ENCODE assay signal across 8 cellular contexts in the genomic region with DNA sequence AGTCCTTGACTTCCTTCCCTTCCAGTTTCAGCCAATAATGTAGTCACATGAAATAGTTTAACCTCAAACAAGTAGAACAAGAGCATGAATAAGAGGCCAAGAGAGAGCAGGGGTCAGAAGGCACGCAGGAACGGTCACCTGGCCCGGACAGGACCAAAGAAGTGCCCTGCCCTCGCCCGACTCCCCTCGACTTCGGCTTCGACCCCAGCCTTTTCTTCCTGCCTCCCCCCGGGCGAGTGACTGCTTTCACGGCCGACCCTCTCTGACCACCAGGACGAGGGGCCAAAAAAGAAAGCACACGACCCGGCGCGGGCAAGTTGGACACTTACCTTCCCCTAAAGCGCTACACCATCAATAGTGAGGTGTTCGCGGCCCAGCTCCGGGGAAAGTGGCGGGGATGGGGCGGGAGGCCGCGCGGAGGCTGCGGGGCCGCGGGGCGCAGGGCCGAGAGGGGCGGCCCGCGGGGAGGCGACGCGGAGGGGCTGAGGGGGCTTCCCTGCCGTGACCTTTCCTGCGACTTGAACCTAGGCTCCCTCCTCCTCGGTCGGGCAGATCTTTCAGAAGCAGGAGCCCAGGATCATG. TPM values are rescaled to one million over a fixed set of nuclear protein-coding genes. Genes with fewer than 3 reads are reported as not detected.
DNase-seq lines count a peak whose midpoint lies in the region; ATAC-seq and TF ChIP-seq lines count a peak whose summit lies in the region.

No MANE protein-coding gene starts in this region.

- H3K4me1 ChIP-seq in CD8-positive, alpha-beta memory T cell (ENCODE audit: insufficient read depth, low read length) = peaks cover 24% of the 10 kb centered on the region
- H3K4me1 ChIP-seq in PC-3 (ENCODE audit: insufficient read depth, low read length) = peaks cover 49% of the 10 kb centered on the region
- H3K4me1 ChIP-seq in right cardiac atrium (ENCODE audit: control insufficient read depth, insufficient read depth, low read length) = peaks cover 3% of the 10 kb centered on the region

- CTCF ChIA-PET in CD8-positive, alpha-beta memory T cell (lab: Charles Lee) = interaction anchor here (1.5 kb wide), 1 partner anchor 32 kb away, joined by 10 read pairs; no protein-coding TSS in a partner anchor
- CTCF ChIA-PET in PC-3 (lab: Charles Lee) = no interaction called here

- peak overlapping the region; percentile 93 for H3K27ac ChIP-seq in CD8-positive, alpha-beta memory T cell (ENCODE audit: low read depth, low read length)
- H3K27ac ChIP-seq in PC-3 (ENCODE audit: low read length) (peak overlapping the region; percentile 74), right cardiac atrium (ENCODE audit: low read length) (peak overlapping the region; percentile 87)

- WGBS in right cardiac atrium = under 1% methylated on average over 41 of the region's 41 CpGs

- no peaks in the 10 kb centered on the region for H3K36me3 ChIP-seq in CD8-positive, alpha-beta memory T cell (ENCODE audit: insufficient read depth, low read length)
- H3K36me3 ChIP-seq in PC-3 (ENCODE audit: low read depth, low read length) = no peaks in the 10 kb centered on the region

- POLR2A ChIA-PET in CD8-positive, alpha-beta memory T cell (lab: Charles Lee) = interaction anchor here (0.6 to 1.0 kb wide), 6 partner anchors 11 to 896 kb away, joined by 5 to 13 read pairs (median 6); a partner anchor contains a TSS
- POLR2A ChIA-PET in PC-3 (lab: Charles Lee; ENCODE audit: unreplicated experiment) = interaction anchor here (0.6 kb wide), 1 partner anchor 9 kb away, joined by 3 read pairs; no protein-coding TSS in a partner anchor

- no TSS peak for BruUV-seq in PC-3 (replicated peaks; lab: Mats Ljungman, UMichigan)

- peak overlapping the region; percentile 94 for H3K9ac ChIP-seq in PC-3 (ENCODE audit: low read length)

- no peak for TF ChIP-seq CTCF in PC-3 (conservative IDR thresholded peaks at IDR 0.05; ENCODE audit: low read depth, low read length)

- peak; percentile 2 to 50 (median 12) for DNase-seq in CD8-positive, alpha-beta memory T cell
- peak; percentile 17 for DNase-seq in PC-3
- peak; percentile 1 for DNase-seq in activated naive CD8-positive, alpha-beta T cell treated with anti-CD3 and anti-CD28 coated beads, Interleukin-2, amount 50 U/mL, for 16 hours (ENCODE audit: low read depth, low spot score)
- DNase-seq in right cardiac atrium = peak; percentile 17 to 64 (median 60)
- peak; percentile 54 for DNase-seq in retina
- DNase-seq in occipital lobe (lab: John Stamatoyannopoulos, UW) = no peak
- DNase-seq in COR-L47 (lab: John Stamatoyannopoulos, UW) = no peak

- peak overlapping the region; percentile 80 for H3K4me3 ChIP-seq in CD8-positive, alpha-beta memory T cell (ENCODE audit: low read length)
- peak overlapping the region; percentile 96 for H3K4me3 ChIP-seq in PC-3 (ENCODE audit: low read length)
- peak overlapping the region; percentile 82 for H3K4me3 ChIP-seq in right cardiac atrium (ENCODE audit: low read length)

- peaks cover 55% of the 10 kb centered on the region for H3K79me2 ChIP-seq in PC-3 (ENCODE audit: low read length)

- no peaks in the 10 kb centered on the region for H3K9me2 ChIP-seq in PC-3 (replicated peaks; ENCODE audit: low read length)

- H3F3A ChIP-seq in PC-3 (ENCODE audit: low read length, unreplicated experiment) = peaks cover 10% of the 10 kb centered on the region

- peaks cover 6 to 8% of the 10 kb centered on the region in 2 donors for H3K27me3 Mint-ChIP-seq in CD8-positive, alpha-beta memory T cell

- H3K4me3 Mint-ChIP-seq in CD8-positive, alpha-beta memory T cell = peak overlapping the region; percentile 86 to 98 (median 91)

- no peaks in the 10 kb centered on the region for H3K9me3 ChIP-seq in CD8-positive, alpha-beta memory T cell (ENCODE audit: low read length)
- no peaks in the 10 kb centered on the region for H3K9me3 ChIP-seq in PC-3 (ENCODE audit: low read length)
- H3K9me3 ChIP-seq in right cardiac atrium (ENCODE audit: control insufficient read depth, low read length) = no peaks in the 10 kb centered on the region

- peaks cover 37 to 49% (median 48%) of the 10 kb centered on the region in 3 donors for H3K4me1 Mint-ChIP-seq in CD8-positive, alpha-beta memory T cell

- intact Hi-C loops in PC-3 (cut with micrococcal nuclease) = loop anchor here (2.0 kb wide), 1 partner anchor 76 kb away; no protein-coding TSS in a partner anchor
- intact Hi-C loops in right cardiac atrium (cut with DNase I) = no loop called here

- H4K20me1 ChIP-seq in PC-3 (ENCODE audit: low read length) = no peaks in the 10 kb centered on the region

- peak; percentile 32 for ATAC-seq in GM21515 (IDR thresholded peaks at IDR 0.05; ENCODE audit: unreplicated experiment)
- ATAC-seq in PC-3 = peak; percentile 32
- peak; percentile 36 to 45 for ATAC-seq in right cardiac atrium

- H3K36me3 Mint-ChIP-seq in CD8-positive, alpha-beta memory T cell = peaks cover 0 to 10% (median 0%) of the 10 kb centered on the region in 3 donors

- H3K27me3 ChIP-seq in CD8-positive, alpha-beta memory T cell (ENCODE audit: insufficient read depth, low read length, poor library complexity, severe bottlenecking) = no peaks in the 10 kb centered on the region
- H3K27me3 ChIP-seq in PC-3 (ENCODE audit: low read length) (no peaks in the 10 kb centered on the region), right cardiac atrium (ENCODE audit: control insufficient read depth, insufficient read depth) (no peaks in the 10 kb centered on the region)

- peak overlapping the region; percentile 76 for H2AFZ ChIP-seq in PC-3 (ENCODE audit: low read length)

- H3K27ac Mint-ChIP-seq in CD8-positive, alpha-beta memory T cell = peak overlapping the region; percentile 89 to 100 (median 97)

- H3K4me2 ChIP-seq in PC-3 (ENCODE audit: low read length) = peak overlapping the region; percentile 90

- H3K9me3 Mint-ChIP-seq in CD8-positive, alpha-beta memory T cell = no peaks in the 10 kb centered on the region

RNA-seq across cellular contexts. Expression of a gene that starts 0.5 kb away (rescaled TPM):
- total RNA-seq in CD8-positive, alpha-beta memory T cell = 10 to 100 TPM; 37.9 to 39.2 TPM
- 10.9 TPM for polyA plus RNA-seq in CD8-positive, alpha-beta memory T cell
- total RNA-seq in PC-3 (2014; rRNA removed) (24.2 and 45.2 TPM in 2 replicates), right cardiac atrium (100 to 1,000 TPM; 155 to 175 (median 162) TPM), occipital lobe (1,292 TPM)
- polyA plus RNA-seq in right cardiac atrium = 72.4 TPM

Comparison
In these comparisons a context has a peak if more than half of its experiments do, and no peak if none do; other contexts are left out.
1. DNase-seq: peak in CD8-positive, alpha-beta memory T cell (5 of 5), PC-3 (single experiment), activated naive CD8-positive, alpha-beta T cell treated with anti-CD3 and anti-CD28 coated beads, Interleukin-2, amount 50 U/mL, for 16 hours (single experiment), right cardiac atrium (3 of 3) and retina (single experiment); none in occipital lobe (single experiment) and COR-L47 (single experiment).
2. Peak in every context shown above with its lines, with median percentiles within 50 percentile points of each other: H3K27ac ChIP-seq, H3K4me3 ChIP-seq and ATAC-seq.